ENCODE assay signal across 9 cellular contexts in genomic region chr2:120737802-120738516, GRCh38. TPM values are rescaled to one million over a fixed set of nuclear protein-coding genes. Genes with fewer than 3 reads are reported as not detected.
DNase-seq lines count a peak whose midpoint lies in the region; ATAC-seq and TF ChIP-seq lines count a peak whose summit lies in the region.
"Had no signal": no experiment of that assay in that cellular context is flagged by ENCODE, and none has a peak within 500 bp of the region (broad histone marks: within the 10 kb centered on the region; RNA-seq: fewer than 3 reads in every experiment).

No MANE protein-coding gene starts in this region.

- intact Hi-C loops in left colon (cut with DNase I, micrococcal nuclease) (no loop called here), testis (cut with DNase I; ENCODE audit: low total_unique reads) (no loop called here)

- TF ChIP-seq CTCF in testis (IDR thresholded peaks at IDR 0.05) = no peak

- H3K9ac ChIP-seq in adipocyte (ENCODE audit: low read length) = peak overlapping the region; percentile 85

- H3K4me3 ChIP-seq in adipocyte (ENCODE audit: low read length) = peak overlapping the region; percentile 80
- peak overlapping the region; percentile 66 to 78 for H3K4me3 ChIP-seq in testis

- no peak for TF ChIP-seq POLR2A in testis (IDR thresholded peaks at IDR 0.05)

- H3K4me1 ChIP-seq in adipocyte (ENCODE audit: control insufficient read depth, insufficient read depth, low read length) (peaks cover 46% of the 10 kb centered on the region), testis (peaks cover 37% of the 10 kb centered on the region)

- H3K36me3 ChIP-seq in adipocyte (ENCODE audit: control insufficient read depth, insufficient read depth, low read length, severe bottlenecking) (no peaks in the 10 kb centered on the region), testis (ENCODE audit: low read depth, missing control alignments) (no peaks in the 10 kb centered on the region)

- ATAC-seq in left colon (peak; percentile 85), GM21367 (IDR thresholded peaks at IDR 0.05; ENCODE audit: unreplicated experiment) (no peak)

- DNase-seq in NCI-H1417 (lab: John Stamatoyannopoulos, UW) = peak in 2 of 3 experiments; percentile 43 to 58
- DNase-seq in NCI-H1417 treated with DMSO at 0.1 percent for 48 hours (lab: John Stamatoyannopoulos, UW) = no peak
- DNase-seq in adipocyte (ENCODE audit: low read depth) = no peak
- peak; percentile 61 to 79 for DNase-seq in left colon
- DNase-seq in testis = peak; percentile 24
- no peak for DNase-seq in effector CD8-positive, alpha-beta T cell (lab: John Stamatoyannopoulos, UW)
- no peak for DNase-seq in GDM1 (lab: John Stamatoyannopoulos, UW)
- DNase-seq: hippocampal formation had no signal

- 43% methylated on average over 14 of the region's 14 CpGs for WGBS in testis, 2 donors

- H3K9me3 ChIP-seq in adipocyte (ENCODE audit: control insufficient read depth, low read length) (no peaks in the 10 kb centered on the region), testis (no peaks in the 10 kb centered on the region)

- peak overlapping the region; percentile 90 for H3K27ac ChIP-seq in testis

- H3K27me3 ChIP-seq in adipocyte (replicated peaks; ENCODE audit: control insufficient read depth, insufficient read depth, low read length) (no peaks in the 10 kb centered on the region), testis (no peaks in the 10 kb centered on the region)

RNA-seq across cellular contexts. Expression of gene GLI2, which starts 2.3 kb away (rescaled TPM):
- 1 to 10 TPM; 1.4 to 4.0 TPM for total RNA-seq in left colon
- total RNA-seq in testis = 10 to 100 TPM; 16.5 to 21.4 TPM
- polyA plus RNA-seq in testis (ENCODE audit: insufficient read depth, low read depth, low replicate concordance) = 5.1 TPM

Comparison
In these comparisons a context has a peak if more than half of its experiments do, and no peak if none do; other contexts are left out.
1. DNase-seq: peak in NCI-H1417 (2 of 3), left colon (2 of 2) and testis (single experiment); none in NCI-H1417 treated with DMSO at 0.1 percent for 48 hours (single experiment), adipocyte (single experiment), effector CD8-positive, alpha-beta T cell (single experiment) and GDM1 (single experiment).